Comparison of ENCODE assay signal across 1 cellular context in genomic region chr4:123484291-123484926, GRCh38.
A peak's percentile ranks its signal among the peaks of the same experiment; 100 is the strongest.
TF ChIP-seq lines count a peak whose summit lies in the region.

No MANE protein-coding gene starts in this region.

TF ChIP-seq in HepG2, 621 proteins besides CTCF, POLR2A, EP300 and RAD21 (continued from another document):
- no peak for TF ChIP-seq MLX (CRISPR knock-in tag; IDR thresholded peaks at IDR 0.05)
- TF ChIP-seq NR2F2 (IDR thresholded peaks at IDR 0.05; ENCODE audit: borderline replicate concordance, low read depth) = 0 out of 2 replicates have a peak, but pooled peaks have one; percentile 30
- TF ChIP-seq, protein P1, sequence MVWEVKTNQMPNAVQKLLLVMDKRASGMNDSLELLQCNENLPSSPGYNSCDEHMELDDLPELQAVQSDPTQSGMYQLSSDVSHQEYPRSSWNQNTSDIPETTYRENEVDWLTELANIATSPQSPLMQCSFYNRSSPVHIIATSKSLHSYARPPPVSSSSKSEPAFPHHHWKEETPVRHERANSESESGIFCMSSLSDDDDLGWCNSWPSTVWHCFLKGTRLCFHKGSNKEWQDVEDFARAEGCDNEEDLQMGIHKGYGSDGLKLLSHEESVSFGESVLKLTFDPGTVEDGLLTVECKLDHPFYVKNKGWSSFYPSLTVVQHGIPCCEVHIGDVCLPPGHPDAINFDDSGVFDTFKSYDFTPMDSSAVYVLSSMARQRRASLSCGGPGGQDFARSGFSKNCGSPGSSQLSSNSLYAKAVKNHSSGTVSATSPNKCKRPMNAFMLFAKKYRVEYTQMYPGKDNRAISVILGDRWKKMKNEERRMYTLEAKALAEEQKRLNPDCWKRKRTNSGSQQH (CRISPR knock-in tag; IDR thresholded peaks at IDR 0.05; ENCODE audit: low read depth) = no peak
- no peak for TF ChIP-seq RFXAP (CRISPR knock-in tag; IDR thresholded peaks at IDR 0.05; ENCODE audit: borderline replicate concordance)
- 0 out of 2 replicates have a peak, but pooled peaks have one; percentile 19 for TF ChIP-seq SOX5 (CRISPR knock-in tag; IDR thresholded peaks at IDR 0.05; ENCODE audit: borderline replicate concordance)
- no peak for TF ChIP-seq RFX3 (CRISPR knock-in tag; IDR thresholded peaks at IDR 0.05)
- no peak for TF ChIP-seq RBAK (CRISPR knock-in tag; IDR thresholded peaks at IDR 0.05)
- no peak for TF ChIP-seq ZSCAN29 (CRISPR knock-in tag; conservative IDR thresholded peaks at IDR 0.05)
- TF ChIP-seq ZSCAN22 (CRISPR knock-in tag; IDR thresholded peaks at IDR 0.05) = no peak
- TF ChIP-seq, protein P2, sequence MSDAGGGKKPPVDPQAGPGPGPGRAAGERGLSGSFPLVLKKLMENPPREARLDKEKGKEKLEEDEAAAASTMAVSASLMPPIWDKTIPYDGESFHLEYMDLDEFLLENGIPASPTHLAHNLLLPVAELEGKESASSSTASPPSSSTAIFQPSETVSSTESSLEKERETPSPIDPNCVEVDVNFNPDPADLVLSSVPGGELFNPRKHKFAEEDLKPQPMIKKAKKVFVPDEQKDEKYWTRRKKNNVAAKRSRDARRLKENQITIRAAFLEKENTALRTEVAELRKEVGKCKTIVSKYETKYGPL (CRISPR knock-in tag; IDR thresholded peaks at IDR 0.05) = no peak
- TF ChIP-seq GTF2F1 (IDR thresholded peaks at IDR 0.05; ENCODE audit: low read length) = no peak
- TF ChIP-seq FOXK2 (IDR thresholded peaks at IDR 0.05) = no peak
- no peak for TF ChIP-seq SMC3 (IDR thresholded peaks at IDR 0.05; ENCODE audit: low read length)
